17 cellular contexts compared by ENCODE assay signal in genomic region chr16:88626646-88627045, GRCh38. TPM values are rescaled to one million over a fixed set of nuclear protein-coding genes. Genes with fewer than 3 reads are reported as not detected.
DNase-seq lines count a peak whose midpoint lies in the region; ATAC-seq and TF ChIP-seq lines count a peak whose summit lies in the region.
"Had no signal": no experiment of that assay in that cellular context is flagged by ENCODE, and none has a peak within 500 bp of the region (broad histone marks: within the 10 kb centered on the region; RNA-seq: fewer than 3 reads in every experiment).

No MANE protein-coding gene starts in this region.

- H3K4me3 ChIP-seq in BLaER1: no peak overlapping the region
- no peak overlapping the region for H3K4me3 ChIP-seq in sigmoid colon
- H3K4me3 ChIP-seq: SK-N-MC had no signal

- H3K4me1 Mint-ChIP-seq in Calu3 (ENCODE audit: low read depth, unreplicated experiment) (no peaks in the 10 kb centered on the region), WTC11 (peaks cover 6% of the 10 kb centered on the region), endothelial cell (ENCODE audit: unreplicated experiment) (peaks cover 4% of the 10 kb centered on the region)

- H3K9me3 ChIP-seq in BLaER1: no peaks in the 10 kb centered on the region
- H3K9me3 ChIP-seq in sigmoid colon: no peaks in the 10 kb centered on the region
- H3K9me3 ChIP-seq: BE2C had no signal

- intact Hi-C loops in Calu3 (cut with micrococcal nuclease; ENCODE audit: unreplicated experiment): no loop called here
- intact Hi-C loops in sigmoid colon (cut with DNase I): no loop called here

- H3K36me3 Mint-ChIP-seq in Calu3 (ENCODE audit: insufficient read depth, unreplicated experiment) (peaks cover 53% of the 10 kb centered on the region), WTC11 (peaks cover 48% of the 10 kb centered on the region), endothelial cell (ENCODE audit: low read depth, unreplicated experiment) (peaks cover 27% of the 10 kb centered on the region)

- H3K4me3 Mint-ChIP-seq in Calu3 (ENCODE audit: low read depth, unreplicated experiment): no peak overlapping the region
- H3K4me3 Mint-ChIP-seq in WTC11: no peak overlapping the region
- H3K4me3 Mint-ChIP-seq in endothelial cell (ENCODE audit: unreplicated experiment): no peak overlapping the region

- H3K9me3 Mint-ChIP-seq in Calu3 (ENCODE audit: low read depth, unreplicated experiment): no peaks in the 10 kb centered on the region
- no peaks in the 10 kb centered on the region for H3K9me3 Mint-ChIP-seq in WTC11
- H3K9me3 Mint-ChIP-seq in endothelial cell (ENCODE audit: unreplicated experiment): no peaks in the 10 kb centered on the region

- POLR2A ChIA-PET in WTC11 (lab: Charles Lee): no interaction called here

- TF ChIP-seq CTCF in Calu3 (IDR thresholded peaks at IDR 0.05; ENCODE audit: unreplicated experiment) (no peak), WTC11 (IDR thresholded peaks at IDR 0.05) (no peak), endothelial cell (IDR thresholded peaks at IDR 0.05; ENCODE audit: unreplicated experiment) (no peak), sigmoid colon (IDR thresholded peaks at IDR 0.05) (no peak), GM20000 (IDR thresholded peaks at IDR 0.05; ENCODE audit: extremely low read depth, missing control alignments) (no peak)

- H3K4me2 ChIP-seq in BLaER1: peak overlapping the region; percentile 96

- no peaks in the 10 kb centered on the region for H3K27me3 ChIP-seq in BLaER1
- no peaks in the 10 kb centered on the region for H3K27me3 ChIP-seq in sigmoid colon
- H3K27me3 ChIP-seq: BE2C had no signal

- WGBS in sigmoid colon, 2 donors: 94 to 96% methylated on average over 9 of the region's 9 CpGs

- CTCF ChIA-PET in Calu3 (lab: Charles Lee): interaction anchor here (0.5 kb wide), 1 partner anchor 545 kb away, joined by 5 read pairs; the partner anchor contains the start of gene CDH15
- CTCF ChIA-PET in WTC11 (lab: Charles Lee): interaction anchor here (1.7 kb wide), 1 partner anchor 111 kb away, joined by 6 read pairs; no protein-coding TSS in a partner anchor

- peaks cover 79% of the 10 kb centered on the region for H3K4me1 ChIP-seq in BLaER1
- H3K4me1 ChIP-seq in sigmoid colon: no peaks in the 10 kb centered on the region
- H3K4me1 ChIP-seq: BE2C had no signal

- H3K27ac Mint-ChIP-seq in Calu3 (ENCODE audit: unreplicated experiment): no peak overlapping the region
- peak overlapping the region; percentile 82 for H3K27ac Mint-ChIP-seq in WTC11
- H3K27ac Mint-ChIP-seq in endothelial cell (ENCODE audit: unreplicated experiment): peak overlapping the region; percentile 22

- DNase-seq in Calu3 (no peak), WTC11 (ENCODE audit: low spot score) (no peak), endothelial cell (ENCODE audit: low spot score) (no peak), sigmoid colon (no peak), HT-29 (ENCODE audit: low spot score) (no peak), GM20000 (ENCODE audit: low spot score) (no peak)
- DNase-seq: BE2C; DMS 273 treated with DMSO at 0.1 percent for 48 hours; GDM1; H7; NCI-H1105; NCI-H2081; NCI-H446 treated with DMSO at 0.1 percent for 48 hours; NK-92 treated with Interleukin-12 subunit alpha and Interleukin-12 subunit beta, amount 100 ng/mL, for 24 hours; Right ventricle myocardium superior had no signal

- ATAC-seq in WTC11: no peak

- TSS peak; percentile 2 for BruUV-seq in Calu3 (replicated peaks; lab: Mats Ljungman, UMichigan)

- peaks cover 78% of the 10 kb centered on the region for H3K36me3 ChIP-seq in BLaER1
- H3K36me3 ChIP-seq in sigmoid colon: peaks cover 55 to 100% (median 83%) of the 10 kb centered on the region in 4 donors

- H3K27me3 Mint-ChIP-seq in Calu3 (ENCODE audit: unreplicated experiment): no peaks in the 10 kb centered on the region
- H3K27me3 Mint-ChIP-seq in WTC11 (ENCODE audit: low read depth): no peaks in the 10 kb centered on the region
- H3K27me3 Mint-ChIP-seq in endothelial cell (ENCODE audit: unreplicated experiment): peaks cover 6% of the 10 kb centered on the region

- TF ChIP-seq POLR2A in sigmoid colon (IDR thresholded peaks at IDR 0.05): no peak

- 0 out of 2 replicates have a peak overlapping the region, but pooled peaks have one; percentile 85 for H3K9ac ChIP-seq in BLaER1

- H4K20me1 ChIP-seq in BLaER1: peaks cover 12% of the 10 kb centered on the region; the same call in 1 of the 2 replicates

- H3K27ac ChIP-seq in BLaER1 (peak overlapping the region; percentile 99), sigmoid colon (no peak overlapping the region)
- H3K27ac ChIP-seq: SK-N-MC had no signal

- no peak for TF ChIP-seq EP300 in sigmoid colon (IDR thresholded peaks at IDR 0.05)

TF ChIP-seq in WTC11, 78 proteins besides CTCF, POLR2A, EP300 and RAD21:
- TF ChIP-seq IRF1 (CRISPR knock-in tag; IDR thresholded peaks at IDR 0.05): no peak

RNA-seq across cellular contexts. Expression of gene IL17C, which starts 11.7 kb away (rescaled TPM):
- total RNA-seq in Calu3 (2022) (not detected in 2 replicates), WTC11 (2021) (0.80 to 1.9 TPM (median 1.5 TPM) in 3 replicates), endothelial cell (ENCODE audit: unreplicated experiment) (0.26 TPM), sigmoid colon (not detected)
- under 1 TPM in 1 of 3 donors, not detected in 2; 0.96 TPM for polyA plus RNA-seq in sigmoid colon
- total RNA-seq in HT-29 (2014; rRNA removed; shearing (Covaris generic)): 0.28 TPM in 1 of 2 replicates, not detected in the other
- total RNA-seq: Right ventricle myocardium superior had no signal

RNA-seq across cellular contexts. Expression of gene CYBA, which starts 24.2 kb away (rescaled TPM):
- total RNA-seq in Calu3 (2022): 867 and 881 TPM in 2 replicates
- 169 to 219 TPM (median 207 TPM) in 3 replicates for total RNA-seq in WTC11 (2021)
- 140 TPM for total RNA-seq in endothelial cell (ENCODE audit: unreplicated experiment)
- total RNA-seq in sigmoid colon: 100 to 1,000 TPM in 2 of 4 donors, 10 to 100 TPM in 2; 63.1 to 147 (median 105) TPM
- polyA plus RNA-seq in sigmoid colon: 100 to 1,000 TPM in 2 of 3 donors, 10 to 100 TPM in 1; 81.1 to 429 (median 208) TPM
- 1,584 and 1,604 TPM in 2 replicates for total RNA-seq in HT-29 (2014; rRNA removed; shearing (Covaris generic))

RNA-seq across cellular contexts. Expression of gene MVD, which starts 36.2 kb away (rescaled TPM):
- 139 and 152 TPM in 2 replicates for total RNA-seq in Calu3 (2022)
- total RNA-seq in WTC11 (2021): 96.9 to 113 TPM (median 109 TPM) in 3 replicates
- total RNA-seq in endothelial cell (ENCODE audit: unreplicated experiment): 123 TPM
- 10 to 100 TPM; 16.8 to 25.7 (median 23.2) TPM for total RNA-seq in sigmoid colon
- 100 to 1,000 TPM in 1 of 3 donors, 10 to 100 TPM in 2; 41.4 to 206 (median 84.8) TPM for polyA plus RNA-seq in sigmoid colon
- 100 and 109 TPM in 2 replicates for total RNA-seq in HT-29 (2014; rRNA removed; shearing (Covaris generic))

RNA-seq across cellular contexts. Expression of gene ZC3H18, which starts 56.4 kb away (rescaled TPM):
- total RNA-seq in Calu3 (2022) (77.2 and 85.7 TPM in 2 replicates), WTC11 (2021) (57.3 to 65.6 TPM (median 61.8 TPM) in 3 replicates), endothelial cell (ENCODE audit: unreplicated experiment) (49.3 TPM), sigmoid colon (10 to 100 TPM; 15.5 to 22.1 (median 16.6) TPM)
- polyA plus RNA-seq in sigmoid colon: 10 to 100 TPM in 2 of 3 donors, 1 to 10 TPM in 1; 9.6 to 37.7 (median 13.6) TPM
- 20.2 and 28.9 TPM in 2 replicates for total RNA-seq in HT-29 (2014; rRNA removed; shearing (Covaris generic))

RNA-seq across cellular contexts. Expression of gene SNAI3, which starts 59.7 kb away (rescaled TPM):
- total RNA-seq in Calu3 (2022) (0.34 and 0.54 TPM in 2 replicates), WTC11 (2021) (8.0 to 9.4 TPM (median 9.1 TPM) in 3 replicates), endothelial cell (ENCODE audit: unreplicated experiment) (2.6 TPM), sigmoid colon (under 1 TPM in 2 of 4 donors, not detected in 2; 0.71 to 0.82 TPM)
- 1 to 10 TPM in 1 of 3 donors, under 1 TPM in 2; 0.46 to 3.0 (median 0.60) TPM for polyA plus RNA-seq in sigmoid colon
- total RNA-seq in HT-29 (2014; rRNA removed; shearing (Covaris generic)): 1.2 and 1.7 TPM in 2 replicates
